ENCODE assay signal across 8 cellular contexts in the genomic region with DNA sequence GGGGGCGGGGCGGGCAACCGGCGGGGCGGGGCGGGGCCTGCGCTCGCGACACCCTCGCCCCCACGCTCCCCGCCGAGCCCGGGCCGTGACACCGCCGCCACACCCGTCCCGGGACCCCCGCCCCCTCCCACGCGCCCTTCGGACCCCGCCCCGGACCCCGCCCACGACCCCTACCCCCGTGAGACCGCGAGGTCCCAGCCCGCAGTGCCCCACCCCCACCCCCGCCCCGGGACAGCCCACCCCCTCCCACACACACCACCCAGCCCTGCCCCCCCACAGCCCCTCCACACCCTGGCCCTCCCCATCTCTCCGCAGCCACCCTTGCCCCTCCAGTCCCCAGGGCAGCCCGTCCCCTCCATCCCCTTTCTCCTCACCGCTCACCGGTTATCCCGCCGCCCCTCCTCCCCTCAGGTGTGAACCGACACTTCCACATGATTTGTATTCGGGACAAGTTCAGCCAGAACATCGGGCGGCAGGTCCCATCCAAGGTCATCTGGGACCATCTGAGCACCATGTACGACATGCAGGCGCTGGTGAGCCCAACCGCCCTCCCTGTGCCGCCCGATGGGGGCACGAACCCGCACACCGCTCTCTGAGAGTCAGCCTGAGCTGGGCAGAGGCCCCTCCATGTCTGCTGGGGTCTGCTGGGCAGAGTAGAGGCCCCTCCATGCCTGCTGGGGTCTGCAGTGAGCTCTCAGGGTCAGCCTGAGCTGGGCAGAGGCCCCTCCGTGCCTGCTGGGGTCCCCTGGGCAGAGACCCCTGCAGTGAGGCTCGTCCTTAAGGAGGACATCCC. TPM values are rescaled to one million over a fixed set of nuclear protein-coding genes. Genes with fewer than 3 reads are reported as not detected.
DNase-seq lines count a peak whose midpoint lies in the region; ATAC-seq and TF ChIP-seq lines count a peak whose summit lies in the region.

No MANE protein-coding gene starts in this region.

- no peaks in the 10 kb centered on the region for H4K20me1 ChIP-seq in hepatocyte (ENCODE audit: insufficient read depth, poor library complexity, severe bottlenecking)

- WGBS in hepatocyte (ENCODE audit: low lambda C conversion rate, missing lambda C conversion rate), result 54% methylated on average over 14 of the region's 53 CpGs

- no peaks in the 10 kb centered on the region for H3K27me3 Mint-ChIP-seq in activated T-helper 1 cell treated with anti-CD3 and anti-CD28 coated beads, Interleukin-12 subunit alpha, Interleukin-12 subunit beta, Interleukin-2, Interleukin-4 antibody, amounts not matched to agents 30 ng/mL and 10 ng/mL and 1 ng/mL, durations not matched to agents 14 hours and 24 hours and 36 hours (ENCODE audit: insufficient read depth)

- peak overlapping the region; percentile 85 for H3K4me2 ChIP-seq in hepatocyte

- no peak for DNase-seq in HAP-1 (ENCODE audit: low spot score in 2 of 2)
- DNase-seq in activated T-helper 1 cell treated with anti-CD3 and anti-CD28 coated beads, Interleukin-12 subunit alpha, Interleukin-12 subunit beta, Interleukin-2, Interleukin-4 antibody, amounts not matched to agents 30 ng/mL and 10 ng/mL and 1 ng/mL, durations not matched to agents 14 hours and 24 hours and 36 hours (ENCODE audit: low spot score), result no peak
- peak; percentile 35 for DNase-seq in hepatocyte (ENCODE audit: low spot score)
- DNase-seq in medulla oblongata (ENCODE audit: extremely low spot score), result no peak

- H3K4me1 Mint-ChIP-seq in activated T-helper 1 cell treated with anti-CD3 and anti-CD28 coated beads, Interleukin-12 subunit alpha, Interleukin-12 subunit beta, Interleukin-2, Interleukin-4 antibody, amounts not matched to agents 30 ng/mL and 10 ng/mL and 1 ng/mL, durations not matched to agents 14 hours and 24 hours and 36 hours (ENCODE audit: low read depth), result peaks cover 8% of the 10 kb centered on the region

- H3K79me2 ChIP-seq in hepatocyte, result peaks cover 5% of the 10 kb centered on the region

- H3K4me3 ChIP-seq in HAP-1 (peak overlapping the region; percentile 38), hepatocyte (peak overlapping the region; percentile 94), skin epidermis (peak overlapping the region; percentile 50 to 76 (median 58))

- peak overlapping the region; percentile 83 for H3K27ac Mint-ChIP-seq in activated T-helper 1 cell treated with anti-CD3 and anti-CD28 coated beads, Interleukin-12 subunit alpha, Interleukin-12 subunit beta, Interleukin-2, Interleukin-4 antibody, amounts not matched to agents 30 ng/mL and 10 ng/mL and 1 ng/mL, durations not matched to agents 14 hours and 24 hours and 36 hours

- no peaks in the 10 kb centered on the region for H3K9me2 ChIP-seq in hepatocyte (replicated peaks; ENCODE audit: insufficient read depth)

- in situ Hi-C loops in HAP-1 (cut with MboI; ENCODE audit: low sequenced_read_pairs), result no loop called here

- H3K4me3 Mint-ChIP-seq in activated T-helper 1 cell treated with anti-CD3 and anti-CD28 coated beads, Interleukin-12 subunit alpha, Interleukin-12 subunit beta, Interleukin-2, Interleukin-4 antibody, amounts not matched to agents 30 ng/mL and 10 ng/mL and 1 ng/mL, durations not matched to agents 14 hours and 24 hours and 36 hours, result peak overlapping the region; percentile 87

- H3K36me3 Mint-ChIP-seq in activated T-helper 1 cell treated with anti-CD3 and anti-CD28 coated beads, Interleukin-12 subunit alpha, Interleukin-12 subunit beta, Interleukin-2, Interleukin-4 antibody, amounts not matched to agents 30 ng/mL and 10 ng/mL and 1 ng/mL, durations not matched to agents 14 hours and 24 hours and 36 hours (ENCODE audit: low read depth), result peaks cover 22% of the 10 kb centered on the region

- peaks cover 19% of the 10 kb centered on the region for H3K4me1 ChIP-seq in HAP-1
- peaks cover 17% of the 10 kb centered on the region for H3K4me1 ChIP-seq in hepatocyte (ENCODE audit: insufficient read depth)

- H3K36me3 ChIP-seq in HAP-1 (replicated peaks) (peaks cover 41% of the 10 kb centered on the region), hepatocyte (replicated peaks; ENCODE audit: insufficient read depth, low read depth) (no peaks in the 10 kb centered on the region)

- H3K9me3 Mint-ChIP-seq in activated T-helper 1 cell treated with anti-CD3 and anti-CD28 coated beads, Interleukin-12 subunit alpha, Interleukin-12 subunit beta, Interleukin-2, Interleukin-4 antibody, amounts not matched to agents 30 ng/mL and 10 ng/mL and 1 ng/mL, durations not matched to agents 14 hours and 24 hours and 36 hours, result no peaks in the 10 kb centered on the region

- H3K9me3 ChIP-seq in HAP-1, result 0 out of 2 replicates have a peak, but pooled peaks cover 2% of the 10 kb centered on the region
- H3K9me3 ChIP-seq in hepatocyte (ENCODE audit: low read depth), result no peaks in the 10 kb centered on the region

- ATAC-seq in GM21447 (IDR thresholded peaks at IDR 0.05; ENCODE audit: unreplicated experiment) (no peak), GM18907 (IDR thresholded peaks at IDR 0.05; ENCODE audit: unreplicated experiment) (no peak), HG03139 (IDR thresholded peaks at IDR 0.05; ENCODE audit: unreplicated experiment) (no peak)

- TF ChIP-seq CTCF in hepatocyte (IDR thresholded peaks at IDR 0.05; ENCODE audit: poor library complexity), result no peak

- H3K27me3 ChIP-seq in HAP-1 (ENCODE audit: low read depth), result no peaks in the 10 kb centered on the region
- no peaks in the 10 kb centered on the region for H3K27me3 ChIP-seq in hepatocyte

- H3K27ac ChIP-seq in hepatocyte, result no peak overlapping the region
- peak overlapping the region; percentile 64 to 95 (median 88) for H3K27ac ChIP-seq in skin epidermis

- intact Hi-C loops in activated T-helper 1 cell treated with anti-CD3 and anti-CD28 coated beads, Interleukin-12 subunit alpha, Interleukin-12 subunit beta, Interleukin-2, Interleukin-4 antibody, amounts not matched to agents 30 ng/mL and 10 ng/mL and 1 ng/mL, durations not matched to agents 14 hours and 24 hours and 36 hours (cut with micrococcal nuclease), result loop anchor here (1.0 to 10.0 kb wide), 4 partner anchors 11 to 732 kb away; a partner anchor contains a TSS

- H2AFZ ChIP-seq in hepatocyte, result peak overlapping the region; percentile 79

RNA-seq across cellular contexts. Expression of a gene that starts 0.6 kb away (rescaled TPM):
- 17.8 and 19.5 TPM in 2 replicates for total RNA-seq in activated T-helper 1 cell treated with anti-CD3 and anti-CD28 coated beads, Interleukin-12 subunit alpha, Interleukin-12 subunit beta, Interleukin-2, Interleukin-4 antibody, amounts not matched to agents 30 ng/mL and 10 ng/mL and 1 ng/mL, durations not matched to agents 14 hours and 24 hours and 36 hours
- total RNA-seq in hepatocyte, result 14.0 and 18.9 TPM in 2 replicates
- polyA plus RNA-seq in hepatocyte, result 18.9 and 20.5 TPM in 2 replicates

RNA-seq across cellular contexts. Expression of a gene that starts 7.7 kb away (rescaled TPM):
- 51.2 and 56.4 TPM in 2 replicates for total RNA-seq in activated T-helper 1 cell treated with anti-CD3 and anti-CD28 coated beads, Interleukin-12 subunit alpha, Interleukin-12 subunit beta, Interleukin-2, Interleukin-4 antibody, amounts not matched to agents 30 ng/mL and 10 ng/mL and 1 ng/mL, durations not matched to agents 14 hours and 24 hours and 36 hours
- 43.8 and 47.6 TPM in 2 replicates for total RNA-seq in hepatocyte
- 76.2 and 80.8 TPM in 2 replicates for polyA plus RNA-seq in hepatocyte

RNA-seq across cellular contexts. Expression of a gene that starts 20.0 kb away (rescaled TPM):
- total RNA-seq in activated T-helper 1 cell treated with anti-CD3 and anti-CD28 coated beads, Interleukin-12 subunit alpha, Interleukin-12 subunit beta, Interleukin-2, Interleukin-4 antibody, amounts not matched to agents 30 ng/mL and 10 ng/mL and 1 ng/mL, durations not matched to agents 14 hours and 24 hours and 36 hours, result not detected in 2 replicates
- total RNA-seq in hepatocyte, result 22.6 and 23.9 TPM in 2 replicates
- 68.1 and 77.0 TPM in 2 replicates for polyA plus RNA-seq in hepatocyte

Comparison
In these comparisons a context has a peak if more than half of its experiments do, and no peak if none do; other contexts are left out.
1. H3K4me3 ChIP-seq: peak in every context shown above with its lines; median percentile 94 in hepatocyte; 58 in skin epidermis; 38 in HAP-1.
2. RNA of a gene that starts 20.0 kb away (total RNA-seq): 22.6 to 23.9 TPM in hepatocyte; not detected in activated T-helper 1 cell treated with anti-CD3 and anti-CD28 coated beads, Interleukin-12 subunit alpha, Interleukin-12 subunit beta, Interleukin-2, Interleukin-4 antibody, amounts not matched to agents 30 ng/mL and 10 ng/mL and 1 ng/mL, durations not matched to agents 14 hours and 24 hours and 36 hours; every median in the first group is over 10 times any median in the second.